Comparison of ENCODE assay signal across 1 cellular context in genomic region chr12:110314308-110314707, GRCh38.
TF ChIP-seq lines count a peak whose summit lies in the region.

No MANE protein-coding gene starts in this region.

TF ChIP-seq in HEK293, 187 proteins besides CTCF, POLR2A, EP300 and RAD21 (continued from another document):
- no peak for TF ChIP-seq PRDM2 (tag by site-specific recombination; IDR thresholded peaks at IDR 0.05; ENCODE audit: borderline replicate concordance)
- peak; percentile 43; the same call in 1 of the 2 replicates for TF ChIP-seq ZNF366 (tag by site-specific recombination; conservative IDR thresholded peaks at IDR 0.05)
- TF ChIP-seq ZNF362 (tag by site-specific recombination; IDR thresholded peaks at IDR 0.05), result no peak
- TF ChIP-seq ZNF677 (tag by site-specific recombination; IDR thresholded peaks at IDR 0.05), result no peak
- TF ChIP-seq ZNF341 (tag by site-specific recombination; IDR thresholded peaks at IDR 0.05; ENCODE audit: low read depth), result peak; percentile 48
- no peak for TF ChIP-seq ZBTB20 (tag by site-specific recombination; IDR thresholded peaks at IDR 0.05)
- no peak for TF ChIP-seq ZNF394 (tag by site-specific recombination; IDR thresholded peaks at IDR 0.05; ENCODE audit: borderline replicate concordance)
- TF ChIP-seq, protein P1, sequence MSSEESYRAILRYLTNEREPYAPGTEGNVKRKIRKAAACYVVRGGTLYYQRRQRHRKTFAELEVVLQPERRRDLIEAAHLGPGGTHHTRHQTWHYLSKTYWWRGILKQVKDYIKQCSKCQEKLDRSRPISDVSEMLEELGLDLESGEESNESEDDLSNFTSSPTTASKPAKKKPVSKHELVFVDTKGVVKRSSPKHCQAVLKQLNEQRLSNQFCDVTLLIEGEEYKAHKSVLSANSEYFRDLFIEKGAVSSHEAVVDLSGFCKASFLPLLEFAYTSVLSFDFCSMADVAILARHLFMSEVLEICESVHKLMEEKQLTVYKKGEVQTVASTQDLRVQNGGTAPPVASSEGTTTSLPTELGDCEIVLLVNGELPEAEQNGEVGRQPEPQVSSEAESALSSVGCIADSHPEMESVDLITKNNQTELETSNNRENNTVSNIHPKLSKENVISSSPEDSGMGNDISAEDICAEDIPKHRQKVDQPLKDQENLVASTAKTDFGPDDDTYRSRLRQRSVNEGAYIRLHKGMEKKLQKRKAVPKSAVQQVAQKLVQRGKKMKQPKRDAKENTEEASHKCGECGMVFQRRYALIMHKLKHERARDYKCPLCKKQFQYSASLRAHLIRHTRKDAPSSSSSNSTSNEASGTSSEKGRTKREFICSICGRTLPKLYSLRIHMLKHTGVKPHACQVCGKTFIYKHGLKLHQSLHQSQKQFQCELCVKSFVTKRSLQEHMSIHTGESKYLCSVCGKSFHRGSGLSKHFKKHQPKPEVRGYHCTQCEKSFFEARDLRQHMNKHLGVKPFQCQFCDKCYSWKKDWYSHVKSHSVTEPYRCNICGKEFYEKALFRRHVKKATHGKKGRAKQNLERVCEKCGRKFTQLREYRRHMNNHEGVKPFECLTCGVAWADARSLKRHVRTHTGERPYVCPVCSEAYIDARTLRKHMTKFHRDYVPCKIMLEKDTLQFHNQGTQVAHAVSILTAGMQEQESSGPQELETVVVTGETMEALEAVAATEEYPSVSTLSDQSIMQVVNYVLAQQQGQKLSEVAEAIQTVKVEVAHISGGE (tag by site-specific recombination; conservative IDR thresholded peaks at IDR 0.05; ENCODE audit: low read depth), result no peak
- TF ChIP-seq ZIC2 (tag by site-specific recombination; IDR thresholded peaks at IDR 0.05), result no peak
- TF ChIP-seq, protein P2, sequence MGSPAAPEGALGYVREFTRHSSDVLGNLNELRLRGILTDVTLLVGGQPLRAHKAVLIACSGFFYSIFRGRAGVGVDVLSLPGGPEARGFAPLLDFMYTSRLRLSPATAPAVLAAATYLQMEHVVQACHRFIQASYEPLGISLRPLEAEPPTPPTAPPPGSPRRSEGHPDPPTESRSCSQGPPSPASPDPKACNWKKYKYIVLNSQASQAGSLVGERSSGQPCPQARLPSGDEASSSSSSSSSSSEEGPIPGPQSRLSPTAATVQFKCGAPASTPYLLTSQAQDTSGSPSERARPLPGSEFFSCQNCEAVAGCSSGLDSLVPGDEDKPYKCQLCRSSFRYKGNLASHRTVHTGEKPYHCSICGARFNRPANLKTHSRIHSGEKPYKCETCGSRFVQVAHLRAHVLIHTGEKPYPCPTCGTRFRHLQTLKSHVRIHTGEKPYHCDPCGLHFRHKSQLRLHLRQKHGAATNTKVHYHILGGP (tag by site-specific recombination; IDR thresholded peaks at IDR 0.05), result no peak
- no peak for TF ChIP-seq REPIN1 (tag by site-specific recombination; IDR thresholded peaks at IDR 0.05; ENCODE audit: low read depth)
- peak; percentile 34; the same call in 1 of the 2 replicates for TF ChIP-seq PRDM1 (tag by site-specific recombination; IDR thresholded peaks at IDR 0.05)
- TF ChIP-seq, protein P3, sequence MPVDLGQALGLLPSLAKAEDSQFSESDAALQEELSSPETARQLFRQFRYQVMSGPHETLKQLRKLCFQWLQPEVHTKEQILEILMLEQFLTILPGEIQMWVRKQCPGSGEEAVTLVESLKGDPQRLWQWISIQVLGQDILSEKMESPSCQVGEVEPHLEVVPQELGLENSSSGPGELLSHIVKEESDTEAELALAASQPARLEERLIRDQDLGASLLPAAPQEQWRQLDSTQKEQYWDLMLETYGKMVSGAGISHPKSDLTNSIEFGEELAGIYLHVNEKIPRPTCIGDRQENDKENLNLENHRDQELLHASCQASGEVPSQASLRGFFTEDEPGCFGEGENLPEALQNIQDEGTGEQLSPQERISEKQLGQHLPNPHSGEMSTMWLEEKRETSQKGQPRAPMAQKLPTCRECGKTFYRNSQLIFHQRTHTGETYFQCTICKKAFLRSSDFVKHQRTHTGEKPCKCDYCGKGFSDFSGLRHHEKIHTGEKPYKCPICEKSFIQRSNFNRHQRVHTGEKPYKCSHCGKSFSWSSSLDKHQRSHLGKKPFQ (tag by site-specific recombination; IDR thresholded peaks at IDR 0.05), result no peak
- peak; percentile 38; the same call in 1 of the 2 replicates for TF ChIP-seq SP7 (tag by site-specific recombination; IDR thresholded peaks at IDR 0.05)
- TF ChIP-seq ZNF596 (tag by site-specific recombination; IDR thresholded peaks at IDR 0.05), result no peak
- TF ChIP-seq KLF16 (tag by site-specific recombination; IDR thresholded peaks at IDR 0.05), result no peak
- TF ChIP-seq SCRT2 (tag by site-specific recombination; IDR thresholded peaks at IDR 0.05), result no peak
- TF ChIP-seq, protein P4, sequence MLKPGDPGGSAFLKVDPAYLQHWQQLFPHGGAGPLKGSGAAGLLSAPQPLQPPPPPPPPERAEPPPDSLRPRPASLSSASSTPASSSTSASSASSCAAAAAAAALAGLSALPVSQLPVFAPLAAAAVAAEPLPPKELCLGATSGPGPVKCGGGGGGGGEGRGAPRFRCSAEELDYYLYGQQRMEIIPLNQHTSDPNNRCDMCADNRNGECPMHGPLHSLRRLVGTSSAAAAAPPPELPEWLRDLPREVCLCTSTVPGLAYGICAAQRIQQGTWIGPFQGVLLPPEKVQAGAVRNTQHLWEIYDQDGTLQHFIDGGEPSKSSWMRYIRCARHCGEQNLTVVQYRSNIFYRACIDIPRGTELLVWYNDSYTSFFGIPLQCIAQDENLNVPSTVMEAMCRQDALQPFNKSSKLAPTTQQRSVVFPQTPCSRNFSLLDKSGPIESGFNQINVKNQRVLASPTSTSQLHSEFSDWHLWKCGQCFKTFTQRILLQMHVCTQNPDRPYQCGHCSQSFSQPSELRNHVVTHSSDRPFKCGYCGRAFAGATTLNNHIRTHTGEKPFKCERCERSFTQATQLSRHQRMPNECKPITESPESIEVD (tag by site-specific recombination; IDR thresholded peaks at IDR 0.05), result peak; percentile 68
- no peak for TF ChIP-seq ZNF266 (tag by site-specific recombination; IDR thresholded peaks at IDR 0.05; ENCODE audit: low read depth)
- TF ChIP-seq ZNF280C (tag by site-specific recombination; IDR thresholded peaks at IDR 0.05), result no peak
